Comparison of ENCODE assay signal across 8 cellular contexts in genomic region chr1:162230096-162230495, GRCh38.
A peak's percentile ranks its signal among the peaks of the same experiment; 100 is the strongest.
DNase-seq lines count a peak whose midpoint lies in the region; ATAC-seq and TF ChIP-seq lines count a peak whose summit lies in the region.

No MANE protein-coding gene starts in this region.

- H3K4me3 ChIP-seq in SK-N-MC, result peak overlapping the region; percentile 37

- ATAC-seq in GM19455 (IDR thresholded peaks at IDR 0.05; ENCODE audit: unreplicated experiment) (no peak), GM18873 (IDR thresholded peaks at IDR 0.05; ENCODE audit: low FRiP score, unreplicated experiment) (no peak)

- no peak overlapping the region for H3K4me3 Mint-ChIP-seq in glutamatergic neuron (ENCODE audit: unreplicated experiment)

- H3K36me3 Mint-ChIP-seq in glutamatergic neuron (ENCODE audit: unreplicated experiment), result no peaks in the 10 kb centered on the region

- H3K27ac ChIP-seq in C4-2B (no peak overlapping the region), SK-N-MC (no peak overlapping the region; the same call in 1 of the 2 replicates)

- peak; percentile 39 for TF ChIP-seq CTCF in C4-2B (conservative IDR thresholded peaks at IDR 0.05)
- no peak for TF ChIP-seq CTCF in glutamatergic neuron (IDR thresholded peaks at IDR 0.05; ENCODE audit: partially characterized antibody, unreplicated experiment)

- H3K9me3 ChIP-seq in SK-N-MC (ENCODE audit: low read depth, low read length), result no peaks in the 10 kb centered on the region

- no peak overlapping the region for H3K27ac Mint-ChIP-seq in glutamatergic neuron (ENCODE audit: unreplicated experiment)

- H3K9me3 Mint-ChIP-seq in glutamatergic neuron (ENCODE audit: unreplicated experiment), result no peaks in the 10 kb centered on the region

- H3K27me3 Mint-ChIP-seq in glutamatergic neuron (ENCODE audit: unreplicated experiment), result peaks cover 5% of the 10 kb centered on the region

- no peaks in the 10 kb centered on the region for H3K36me3 ChIP-seq in SK-N-MC (ENCODE audit: insufficient read depth, low read length)

- DNase-seq in LHCN-M2 (ENCODE audit: low read depth) (peak; percentile 18), SK-N-MC (ENCODE audit: low read depth, low spot score) (no peak), inferior parietal cortex (ENCODE audit: extremely low spot score) (peak; percentile 39), AG20443 (ENCODE audit: low spot score) (no peak), glutamatergic neuron (no peak)

- no peak overlapping the region for H3K9ac ChIP-seq in SK-N-MC (ENCODE audit: insufficient read length)

- peaks cover 5% of the 10 kb centered on the region for H3K4me1 Mint-ChIP-seq in glutamatergic neuron (ENCODE audit: low read depth, unreplicated experiment)

Comparison
In these comparisons a context has a peak if more than half of its experiments do, and no peak if none do; other contexts are left out.
1. DNase-seq: peak in LHCN-M2 (single experiment) and inferior parietal cortex (single experiment); none in SK-N-MC (single experiment), AG20443 (single experiment) and glutamatergic neuron (single experiment).